25 cellular contexts compared by ENCODE assay signal in genomic region chr7:156224441-156225225, GRCh38.
"Had no signal": no experiment of that assay in that cellular context is flagged by ENCODE, and none has a peak within 500 bp of the region (broad histone marks: within the 10 kb centered on the region; RNA-seq: fewer than 3 reads in every experiment).

No MANE protein-coding gene starts in this region.

- H3K27ac Mint-ChIP-seq: effector memory CD8-positive, alpha-beta T cell; naive thymus-derived CD4-positive, alpha-beta T cell; nephron; neural progenitor cell; stimulated activated effector memory CD8-positive, alpha-beta T cell treated with anti-CD3 and anti-CD28 coated beads, Interleukin-12 subunit alpha, Interleukin-12 subunit beta, amount 100 ng/mL, for 72 hours had no signal

- DNase-seq: cortex of kidney; effector memory CD8-positive, alpha-beta T cell; foreskin fibroblast; glutamatergic neuron; heart right ventricle; hippocampal formation; kidney glomerular epithelial cell; mesendoderm; midbrain; naive thymus-derived CD4-positive, alpha-beta T cell; right cardiac atrium; sigmoid colon; stimulated activated CD4-positive, alpha-beta T cell treated with anti-CD3 and anti-CD28 coated beads, Interleukin-2, amount 100 ng/mL, for 24 hours; stimulated activated CD4-positive, alpha-beta T cell treated with anti-CD3 and anti-CD28 coated beads, Interleukin-4, amount 100 ng/mL, for 24 hours; stimulated activated naive CD4-positive, alpha-beta T cell treated with Interleukin-2 at 50 U/mL for 16 hours; substantia nigra; testis; tibial artery; upper lobe of left lung; uterus had no signal

- H3K36me3 Mint-ChIP-seq: neural progenitor cell; stimulated activated effector memory CD8-positive, alpha-beta T cell treated with anti-CD3 and anti-CD28 coated beads, Interleukin-12 subunit alpha, Interleukin-12 subunit beta, amount 100 ng/mL, for 72 hours had no signal

- H3K36me3 ChIP-seq: gastroesophageal sphincter, heart right ventricle, neural progenitor cell, prostate gland, sigmoid colon, tibial artery, upper lobe of left lung, uterus had no signal

- H3K9me3 Mint-ChIP-seq: effector memory CD8-positive, alpha-beta T cell; neural progenitor cell; stimulated activated effector memory CD8-positive, alpha-beta T cell treated with anti-CD3 and anti-CD28 coated beads, Interleukin-12 subunit alpha, Interleukin-12 subunit beta, amount 100 ng/mL, for 72 hours had no signal

- H3K27ac ChIP-seq: gastroesophageal sphincter, heart right ventricle, neural progenitor cell, prostate gland, sigmoid colon, testis, tibial artery, upper lobe of left lung, uterus had no signal

- H3K27me3 ChIP-seq: neural progenitor cell, sigmoid colon, testis, tibial artery, upper lobe of left lung, uterus had no signal

- H3K4me3 ChIP-seq: gastroesophageal sphincter, heart right ventricle, neural progenitor cell, prostate gland, sigmoid colon, testis, tibial artery, upper lobe of left lung, uterus had no signal

- H3K4me3 Mint-ChIP-seq: effector memory CD8-positive, alpha-beta T cell; naive thymus-derived CD4-positive, alpha-beta T cell; nephron; neural progenitor cell; stimulated activated effector memory CD8-positive, alpha-beta T cell treated with anti-CD3 and anti-CD28 coated beads, Interleukin-12 subunit alpha, Interleukin-12 subunit beta, amount 100 ng/mL, for 72 hours had no signal

- ATAC-seq: effector memory CD8-positive, alpha-beta T cell; gastroesophageal sphincter; heart right ventricle; naive thymus-derived CD4-positive, alpha-beta T cell; right cardiac atrium; stimulated activated effector memory CD8-positive, alpha-beta T cell treated with anti-CD3 and anti-CD28 coated beads, Interleukin-12 subunit alpha, Interleukin-12 subunit beta, amount 100 ng/mL, for 72 hours had no signal

- H3K4me1 Mint-ChIP-seq: naive thymus-derived CD4-positive, alpha-beta T cell; nephron; neural progenitor cell; stimulated activated effector memory CD8-positive, alpha-beta T cell treated with anti-CD3 and anti-CD28 coated beads, Interleukin-12 subunit alpha, Interleukin-12 subunit beta, amount 100 ng/mL, for 72 hours had no signal

- H3K4me1 ChIP-seq: gastroesophageal sphincter, heart right ventricle, neural progenitor cell, prostate gland, sigmoid colon, testis, tibial artery, upper lobe of left lung, uterus had no signal

- H3K9me3 ChIP-seq: prostate gland, testis, uterus had no signal
